In genomic region chr19:30065680-30066606, GRCh38 we compare ENCODE assay signal across 29 cellular contexts.
DNase-seq lines count a peak whose midpoint lies in the region; ATAC-seq and TF ChIP-seq lines count a peak whose summit lies in the region.
"Had no signal": no experiment of that assay in that cellular context is flagged by ENCODE, and none has a peak within 500 bp of the region (broad histone marks: within the 10 kb centered on the region; RNA-seq: fewer than 3 reads in every experiment).

No MANE protein-coding gene starts in this region.

- H3K36me3 Mint-ChIP-seq in activated T-cell treated with anti-CD3 and anti-CD28 coated beads, Interleukin-2, amount 50 U/mL, for 24 hours (ENCODE audit: low read depth), result no peaks in the 10 kb centered on the region
- no peaks in the 10 kb centered on the region for H3K36me3 Mint-ChIP-seq in activated T-cell treated with anti-CD3 and anti-CD28 coated beads, Interleukin-2, amount 50 U/mL, for 72 hours (ENCODE audit: insufficient read depth in 2 of 2)
- H3K36me3 Mint-ChIP-seq: activated naive CD4-positive, alpha-beta T cell treated with anti-CD3 and anti-CD28 coated beads, Interleukin-2, amount 50 U/mL, for 24 hours; neural progenitor cell; WTC11 had no signal

- no peak overlapping the region for H3K27ac Mint-ChIP-seq in activated T-cell treated with anti-CD3 and anti-CD28 coated beads, Interleukin-2, amount 50 U/mL, for 24 hours
- no peak overlapping the region for H3K27ac Mint-ChIP-seq in activated T-cell treated with anti-CD3 and anti-CD28 coated beads, Interleukin-2, amount 50 U/mL, for 72 hours
- H3K27ac Mint-ChIP-seq: activated naive CD4-positive, alpha-beta T cell treated with anti-CD3 and anti-CD28 coated beads, Interleukin-2, amount 50 U/mL, for 24 hours; activated T-helper 17 cell treated with anti-CD3 and anti-CD28 coated beads, Interleukin-2, amount 50 U/mL, for 72 hours; effector memory CD8-positive, alpha-beta T cell; neural progenitor cell; WTC11 had no signal

- H3K4ac ChIP-seq in mesenchymal stem cell (ENCODE audit: low read depth in 1 of 2, low read length in 2 of 2), result no peak overlapping the region

- no peak overlapping the region for H2BK12ac ChIP-seq in mesenchymal stem cell (ENCODE audit: low read length in 2 of 2)

- no peak overlapping the region for H2AFZ ChIP-seq in mesenchymal stem cell (ENCODE audit: low read depth, low read length)
- H2AFZ ChIP-seq: neural progenitor cell had no signal

- ATAC-seq in activated T-cell treated with anti-CD3 and anti-CD28 coated beads, Interleukin-2, amount 50 U/mL, for 72 hours (replicated peaks in 1 of 2), result no peak
- ATAC-seq in lower lobe of right lung, result no peak
- ATAC-seq: activated T-helper 17 cell treated with anti-CD3 and anti-CD28 coated beads, Interleukin-2, amount 50 U/mL, for 72 hours; effector memory CD8-positive, alpha-beta T cell; esophagus mucosa; heart left ventricle; Right ventricle myocardium inferior; stimulated activated naive CD8-positive, alpha-beta T cell treated with anti-CD3 and anti-CD28 coated beads, Interleukin-15, Interleukin-2, amounts not matched to agents 100 U/mL and 50 U/mL, for 24 hours; WTC11 had no signal

- H3K23ac ChIP-seq in mesenchymal stem cell (ENCODE audit: low read length in 2 of 2), result no peak overlapping the region

- no peaks in the 10 kb centered on the region for H3K79me1 ChIP-seq in mesenchymal stem cell (replicated peaks; ENCODE audit: low read length, poor library complexity, severe bottlenecking)

- H3K4me3 ChIP-seq in lower lobe of right lung (no peak overlapping the region), mesenchymal stem cell (ENCODE audit: insufficient read depth in 1 of 2, low read depth in 1 of 2, low read length in 2 of 2) (no peak overlapping the region)
- H3K4me3 ChIP-seq: HAP-1, heart left ventricle, neural progenitor cell, prostate gland, thoracic aorta had no signal

- intact Hi-C loops in lower lobe of right lung (cut with DNase I), result no loop called here

- no peak for TF ChIP-seq CTCF in lower lobe of right lung (IDR thresholded peaks at IDR 0.05)

- no peak overlapping the region for H2BK120ac ChIP-seq in mesenchymal stem cell (ENCODE audit: low read depth, low read length)

- H2BK15ac ChIP-seq in mesenchymal stem cell (ENCODE audit: low read depth, poor library complexity, severe bottlenecking), result no peak overlapping the region

- no peak overlapping the region for H4K91ac ChIP-seq in mesenchymal stem cell (ENCODE audit: low read length)

- H4K8ac ChIP-seq in mesenchymal stem cell (ENCODE audit: low read length), result no peak overlapping the region

- H3K9me3 Mint-ChIP-seq in activated T-cell treated with anti-CD3 and anti-CD28 coated beads, Interleukin-2, amount 50 U/mL, for 24 hours, result no peaks in the 10 kb centered on the region
- H3K9me3 Mint-ChIP-seq in activated T-cell treated with anti-CD3 and anti-CD28 coated beads, Interleukin-2, amount 50 U/mL, for 72 hours, result peaks cover 0 to 5% of the 10 kb centered on the region in 2 donors
- H3K9me3 Mint-ChIP-seq: activated naive CD4-positive, alpha-beta T cell treated with anti-CD3 and anti-CD28 coated beads, Interleukin-2, amount 50 U/mL, for 24 hours; activated T-helper 17 cell treated with anti-CD3 and anti-CD28 coated beads, Interleukin-2, amount 50 U/mL, for 72 hours had no signal

- H3K14ac ChIP-seq in mesenchymal stem cell (ENCODE audit: low read length in 2 of 2), result no peak overlapping the region

- no peak overlapping the region for H3K4me2 ChIP-seq in mesenchymal stem cell (ENCODE audit: low read length, poor library complexity, severe bottlenecking)
- H3K4me2 ChIP-seq: neural progenitor cell had no signal

- H2BK5ac ChIP-seq in mesenchymal stem cell (ENCODE audit: low read depth, low read length, poor library complexity, severe bottlenecking), result no peak overlapping the region

- no peak overlapping the region for H3K27ac ChIP-seq in lower lobe of right lung
- no peak overlapping the region for H3K27ac ChIP-seq in mesenchymal stem cell (ENCODE audit: low read length, poor library complexity, severe bottlenecking)
- H3K27ac ChIP-seq: heart left ventricle, neural progenitor cell, prostate gland, thoracic aorta had no signal

- no peaks in the 10 kb centered on the region for H3K4me1 Mint-ChIP-seq in activated T-cell treated with anti-CD3 and anti-CD28 coated beads, Interleukin-2, amount 50 U/mL, for 24 hours (ENCODE audit: low read depth)
- no peaks in the 10 kb centered on the region for H3K4me1 Mint-ChIP-seq in activated T-cell treated with anti-CD3 and anti-CD28 coated beads, Interleukin-2, amount 50 U/mL, for 72 hours (ENCODE audit: low read depth)
- H3K4me1 Mint-ChIP-seq: activated naive CD4-positive, alpha-beta T cell treated with anti-CD3 and anti-CD28 coated beads, Interleukin-2, amount 50 U/mL, for 24 hours; activated T-helper 17 cell treated with anti-CD3 and anti-CD28 coated beads, Interleukin-2, amount 50 U/mL, for 72 hours had no signal

- no peak overlapping the region for H2AK5ac ChIP-seq in mesenchymal stem cell (ENCODE audit: low read length, severe bottlenecking)

- H3K27me3 ChIP-seq in lower lobe of right lung (ENCODE audit: low read depth) (no peaks in the 10 kb centered on the region), mesenchymal stem cell (ENCODE audit: control insufficient read depth in 1 of 2, insufficient read depth in 1 of 2, low read length in 2 of 2) (peaks cover 3 to 10% of the 10 kb centered on the region in 2 experiments)
- H3K27me3 ChIP-seq: heart left ventricle, neural progenitor cell had no signal

- H3K18ac ChIP-seq in mesenchymal stem cell (ENCODE audit: low read depth in 1 of 2, low read length in 2 of 2), result no peak overlapping the region

- no peaks in the 10 kb centered on the region for H3K36me3 ChIP-seq in lower lobe of right lung
- no peaks in the 10 kb centered on the region for H3K36me3 ChIP-seq in mesenchymal stem cell (ENCODE audit: control insufficient read depth in 1 of 2, insufficient read depth in 2 of 2, low read depth in 1 of 2, low read length in 2 of 2)
- H3K36me3 ChIP-seq: HAP-1, heart left ventricle, neural progenitor cell, prostate gland, thoracic aorta had no signal

- no peaks in the 10 kb centered on the region for H3K4me1 ChIP-seq in lower lobe of right lung
- no peaks in the 10 kb centered on the region for H3K4me1 ChIP-seq in mesenchymal stem cell (ENCODE audit: control insufficient read depth, insufficient read depth, low read depth, low read length)
- H3K4me1 ChIP-seq: HAP-1, heart left ventricle had no signal

- WGBS in mesenchymal stem cell, result 82% methylated on average over 5 of the region's 5 CpGs

- H3K4me3 Mint-ChIP-seq in activated T-cell treated with anti-CD3 and anti-CD28 coated beads, Interleukin-2, amount 50 U/mL, for 24 hours, result no peak overlapping the region
- H3K4me3 Mint-ChIP-seq in activated T-cell treated with anti-CD3 and anti-CD28 coated beads, Interleukin-2, amount 50 U/mL, for 72 hours, result no peak overlapping the region
- H3K4me3 Mint-ChIP-seq: activated naive CD4-positive, alpha-beta T cell treated with anti-CD3 and anti-CD28 coated beads, Interleukin-2, amount 50 U/mL, for 24 hours; activated T-helper 17 cell treated with anti-CD3 and anti-CD28 coated beads, Interleukin-2, amount 50 U/mL, for 72 hours; effector memory CD8-positive, alpha-beta T cell; neural progenitor cell; WTC11 had no signal

- H3K9me3 ChIP-seq in lower lobe of right lung (no peaks in the 10 kb centered on the region), mesenchymal stem cell (ENCODE audit: control insufficient read depth, low read length) (no peaks in the 10 kb centered on the region)
- H3K9me3 ChIP-seq: HAP-1, heart left ventricle, prostate gland, thoracic aorta had no signal

- H3K9ac ChIP-seq in mesenchymal stem cell (ENCODE audit: low read length), result no peak overlapping the region
- H3K9ac ChIP-seq: neural progenitor cell had no signal

- no peaks in the 10 kb centered on the region for H3K27me3 Mint-ChIP-seq in activated T-cell treated with anti-CD3 and anti-CD28 coated beads, Interleukin-2, amount 50 U/mL, for 24 hours
- peaks cover 6% of the 10 kb centered on the region for H3K27me3 Mint-ChIP-seq in activated T-cell treated with anti-CD3 and anti-CD28 coated beads, Interleukin-2, amount 50 U/mL, for 72 hours (ENCODE audit: low read depth)
- H3K27me3 Mint-ChIP-seq: activated naive CD4-positive, alpha-beta T cell treated with anti-CD3 and anti-CD28 coated beads, Interleukin-2, amount 50 U/mL, for 24 hours had no signal

- DNase-seq in activated T-cell treated with anti-CD3 and anti-CD28 coated beads, Interleukin-2, amount 50 U/mL, for 24 hours, result peak; percentile 7
- no peak for DNase-seq in activated T-cell treated with anti-CD3 and anti-CD28 coated beads, Interleukin-2, amount 50 U/mL, for 72 hours
- DNase-seq in RPMI8226 (peak; percentile 47), lower lobe of right lung (peak; percentile 20), NCI-H2171 (lab: John Stamatoyannopoulos, UW) (no peak), mesenchymal stem cell (no peak), C1 segment of cervical spinal cord (lab: John Stamatoyannopoulos, UW) (no peak)
- no peak for DNase-seq in stimulated activated CD4-positive, alpha-beta T cell treated with anti-CD3 and anti-CD28 coated beads, Interleukin-2, amount 100 ng/mL, for 48 hours
- DNase-seq: activated CD4-positive, alpha-beta T cell treated with anti-CD3 and anti-CD28 coated beads, Interleukin-2, amount 50 U/mL, for 1 hour; DMS53; effector memory CD8-positive, alpha-beta T cell; foreskin fibroblast; GDM1; KG1; mammary epithelial cell; NCI-H1417 treated with DMSO at 0.1 percent for 48 hours; OCI-M1; stimulated activated CD4-positive, alpha-beta T cell treated with anti-CD3 and anti-CD28 coated beads, Interleukin-15, amount 100 ng/mL, for 24 hours; stimulated activated naive CD8-positive, alpha-beta T cell treated with anti-CD3 and anti-CD28 coated beads, Interleukin-15, Interleukin-2, amounts not matched to agents 100 U/mL and 50 U/mL, for 24 hours had no signal

Comparison
In these comparisons a context has a peak if more than half of its experiments do, and no peak if none do; other contexts are left out.
1. DNase-seq: peak in activated T-cell treated with anti-CD3 and anti-CD28 coated beads, Interleukin-2, amount 50 U/mL, for 24 hours (single experiment), RPMI8226 (single experiment) and lower lobe of right lung (single experiment); none in activated T-cell treated with anti-CD3 and anti-CD28 coated beads, Interleukin-2, amount 50 U/mL, for 72 hours (0 of 2), stimulated activated CD4-positive, alpha-beta T cell treated with anti-CD3 and anti-CD28 coated beads, Interleukin-2, amount 100 ng/mL, for 48 hours (0 of 2), NCI-H2171 (single experiment), mesenchymal stem cell (single experiment) and C1 segment of cervical spinal cord (0 of 14).